ENCODE assay signal across 8 cellular contexts in the genomic region with DNA sequence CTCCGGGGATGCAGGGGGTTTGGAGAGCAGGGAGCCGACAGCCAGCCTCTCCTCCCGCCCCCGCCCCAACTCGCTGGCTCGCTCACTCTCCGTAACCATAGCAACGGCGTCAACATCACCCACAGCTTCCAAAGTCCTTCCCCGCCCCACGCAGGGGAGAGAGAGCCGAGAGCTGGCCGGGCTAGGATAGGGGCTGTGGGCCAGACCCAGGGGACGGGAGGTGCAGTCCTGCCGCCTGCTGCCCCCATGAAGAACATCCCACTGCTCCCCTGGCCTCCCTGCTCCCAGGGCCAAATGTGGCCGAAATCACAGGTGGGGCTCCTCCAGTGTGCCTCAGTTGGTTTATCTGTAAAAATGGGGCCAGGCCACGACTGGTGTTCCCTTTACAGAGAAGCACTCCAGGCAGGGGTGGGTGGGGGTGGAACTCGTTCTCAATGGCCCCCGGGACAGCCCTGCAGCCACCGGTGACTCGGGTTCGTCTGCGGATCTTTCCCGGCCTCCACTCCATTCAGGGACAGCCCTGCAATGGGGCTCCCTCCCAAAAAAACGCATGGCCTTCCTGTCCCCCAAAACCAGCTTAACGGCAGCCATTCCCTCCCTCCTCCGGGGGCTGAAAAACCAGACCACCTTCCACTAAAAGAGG. TPM values are rescaled to one million over a fixed set of nuclear protein-coding genes. Genes with fewer than 3 reads are reported as not detected.
A peak's percentile ranks its signal among the peaks of the same experiment; 100 is the strongest.
DNase-seq lines count a peak whose midpoint lies in the region; ATAC-seq and TF ChIP-seq lines count a peak whose summit lies in the region.

No MANE protein-coding gene starts in this region.

- H3K27me3 Mint-ChIP-seq in stimulated activated memory B cell treated with anti-CD40 and anti-IgM and Interleukin-4, amounts not matched to agents 10 μg/mL and 1 μg/mL and 100 μg/mL, for 72 hours, result no peaks in the 10 kb centered on the region

- POLR2A ChIA-PET in OCI-LY7 (lab: Charles Lee), result no interaction called here

- no peaks in the 10 kb centered on the region for H3K9me3 ChIP-seq in OCI-LY7 (ENCODE audit: low read length)
- H3K9me3 ChIP-seq in iPS-18c (ENCODE audit: control insufficient read depth, insufficient read depth, low read length), result no peaks in the 10 kb centered on the region

- intact Hi-C loops in OCI-LY7 (cut with micrococcal nuclease; ENCODE audit: unreplicated experiment), result no loop called here

- peaks cover 66% of the 10 kb centered on the region for H3K4me1 Mint-ChIP-seq in stimulated activated memory B cell treated with anti-CD40 and anti-IgM and Interleukin-4, amounts not matched to agents 10 μg/mL and 1 μg/mL and 100 μg/mL, for 72 hours

- in situ Hi-C loops in astrocyte of the cerebellum (cut with HindIII; ENCODE audit: low sequenced_read_pairs), result no loop called here

- H3K9me3 Mint-ChIP-seq in stimulated activated memory B cell treated with anti-CD40 and anti-IgM and Interleukin-4, amounts not matched to agents 10 μg/mL and 1 μg/mL and 100 μg/mL, for 72 hours, result no peaks in the 10 kb centered on the region

- H3K4me1 ChIP-seq in OCI-LY7 (ENCODE audit: insufficient read depth, low read length, poor library complexity, severe bottlenecking), result peaks cover 69% of the 10 kb centered on the region

- DNase-seq in NCI-H2196 (lab: John Stamatoyannopoulos, UW; ENCODE audit: unreplicated experiment), result peak; percentile 33
- DNase-seq in NCI-H2196 treated with DMSO at 0.1 percent for 48 hours (lab: John Stamatoyannopoulos, UW; ENCODE audit: unreplicated experiment), result no peak
- peak; percentile 62 for DNase-seq in OCI-LY7 (ENCODE audit: low spot score)
- DNase-seq in astrocyte of the cerebellum (ENCODE audit: low read depth), result peak; percentile 54
- DNase-seq in DMS79 treated with DMSO at 0.1 percent for 48 hours (lab: John Stamatoyannopoulos, UW), result no peak
- DNase-seq in NCI-H774 (lab: John Stamatoyannopoulos, UW), result no peak

- H3K4me3 Mint-ChIP-seq in stimulated activated memory B cell treated with anti-CD40 and anti-IgM and Interleukin-4, amounts not matched to agents 10 μg/mL and 1 μg/mL and 100 μg/mL, for 72 hours, result peak overlapping the region; percentile 95

- H3K36me3 Mint-ChIP-seq in stimulated activated memory B cell treated with anti-CD40 and anti-IgM and Interleukin-4, amounts not matched to agents 10 μg/mL and 1 μg/mL and 100 μg/mL, for 72 hours, result no peaks in the 10 kb centered on the region

- ATAC-seq in stimulated activated memory B cell treated with anti-CD40 and anti-IgM and Interleukin-4, amounts not matched to agents 10 μg/mL and 1 μg/mL and 100 μg/mL, for 72 hours, result no peak

- TF ChIP-seq CTCF in OCI-LY7 (conservative IDR thresholded peaks at IDR 0.05; ENCODE audit: low read length), result no peak
- no peak for TF ChIP-seq CTCF in astrocyte of the cerebellum (IDR thresholded peaks at IDR 0.05; ENCODE audit: low read depth, low read length, missing control alignments)

- H3K4me2 ChIP-seq in OCI-LY7 (ENCODE audit: low read length), result peak overlapping the region; percentile 98

- H3K36me3 ChIP-seq in OCI-LY7 (ENCODE audit: insufficient read depth, low read length), result peaks cover 7% of the 10 kb centered on the region; the same call in 1 of the 2 replicates

- H2AFZ ChIP-seq in OCI-LY7 (ENCODE audit: low read length), result no peak overlapping the region

- H3K4me3 ChIP-seq in OCI-LY7 (ENCODE audit: low read depth, low read length, poor library complexity, severe bottlenecking) (peak overlapping the region; percentile 97), astrocyte of the cerebellum (ENCODE audit: low read depth, low read length) (peak overlapping the region; percentile 83), iPS-18c (ENCODE audit: insufficient read depth, low read depth, low read length) (peak overlapping the region; percentile 69)

- no TSS peak for BruUV-seq in OCI-LY7 (replicated peaks; lab: Mats Ljungman, UMichigan)

- H3K79me2 ChIP-seq in OCI-LY7 (ENCODE audit: insufficient read depth, low read depth, low read length), result peaks cover 69% of the 10 kb centered on the region

- peaks cover 23% of the 10 kb centered on the region for H4K20me1 ChIP-seq in OCI-LY7 (ENCODE audit: insufficient read depth, low read length)

- H3K27ac Mint-ChIP-seq in stimulated activated memory B cell treated with anti-CD40 and anti-IgM and Interleukin-4, amounts not matched to agents 10 μg/mL and 1 μg/mL and 100 μg/mL, for 72 hours, result peak overlapping the region; percentile 91

- no peaks in the 10 kb centered on the region for H3K9me2 ChIP-seq in OCI-LY7 (ENCODE audit: insufficient read depth, low read length)

- no peak overlapping the region for H3K27ac ChIP-seq in OCI-LY7 (ENCODE audit: low read depth, low read length, poor library complexity, severe bottlenecking)

- CTCF ChIA-PET in OCI-LY7 (lab: Charles Lee; ENCODE audit: unreplicated experiment), result no interaction called here

RNA-seq across cellular contexts. Expression of a gene that starts 3.1 kb away (rescaled TPM):
- 9.4 and 9.6 TPM in 2 replicates for total RNA-seq in OCI-LY7 (2014; rRNA removed; shearing (Covaris generic))
- total RNA-seq in OCI-LY7 (2022), result 39.1 and 44.4 TPM in 2 replicates

RNA-seq across cellular contexts. Expression of a gene that starts 12.0 kb away (rescaled TPM):
- total RNA-seq in OCI-LY7 (2014; rRNA removed; shearing (Covaris generic)), result 13.9 and 24.0 TPM in 2 replicates
- 52.8 and 54.9 TPM in 2 replicates for total RNA-seq in OCI-LY7 (2022)

RNA-seq across cellular contexts. Expression of a gene that starts 25.0 kb away (rescaled TPM):
- 98.7 and 130 TPM in 2 replicates for total RNA-seq in OCI-LY7 (2014; rRNA removed; shearing (Covaris generic))
- total RNA-seq in OCI-LY7 (2022), result 64.2 and 71.3 TPM in 2 replicates

RNA-seq across cellular contexts. Expression of a gene that starts 44.9 kb away (rescaled TPM):
- 5.6 and 7.9 TPM in 2 replicates for total RNA-seq in OCI-LY7 (2014; rRNA removed; shearing (Covaris generic))
- 13.1 and 16.4 TPM in 2 replicates for total RNA-seq in OCI-LY7 (2022)

RNA-seq across cellular contexts. Expression of a gene that starts 44.9 kb away (rescaled TPM):
- total RNA-seq in OCI-LY7 (2014; rRNA removed; shearing (Covaris generic)), result 13.4 and 21.3 TPM in 2 replicates
- total RNA-seq in OCI-LY7 (2022), result 46.4 and 49.9 TPM in 2 replicates

Comparison
In these comparisons a context has a peak if more than half of its experiments do, and no peak if none do; other contexts are left out.
1. DNase-seq: peak in NCI-H2196 (single experiment), OCI-LY7 (single experiment) and astrocyte of the cerebellum (single experiment); none in NCI-H2196 treated with DMSO at 0.1 percent for 48 hours (single experiment), DMS79 treated with DMSO at 0.1 percent for 48 hours (single experiment) and NCI-H774 (single experiment).
2. Peak in every context shown above with its lines, with median percentiles within 50 percentile points of each other: H3K4me3 ChIP-seq.